22 cellular contexts compared by ENCODE assay signal in the genomic region with DNA sequence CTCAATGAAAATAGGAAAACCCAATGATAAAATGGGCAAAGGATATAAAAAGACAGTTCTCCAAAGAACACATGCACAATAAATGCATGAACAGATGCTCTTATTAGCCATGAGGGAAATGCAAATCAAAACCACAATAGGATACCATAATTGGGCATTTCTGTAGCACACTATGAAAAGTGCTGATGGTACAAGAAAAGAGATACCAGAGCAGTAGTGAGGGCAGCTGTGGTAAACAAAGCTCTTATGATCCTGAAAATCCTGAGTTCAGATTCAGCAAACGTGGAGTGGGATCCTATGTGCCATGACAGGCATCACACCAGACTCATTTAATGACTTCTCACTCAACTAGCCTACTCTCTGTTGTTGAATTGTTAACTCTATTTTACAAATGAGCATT.
"Had no signal": no experiment of that assay in that cellular context is flagged by ENCODE, and none has a peak within 500 bp of the region (broad histone marks: within the 10 kb centered on the region; RNA-seq: fewer than 3 reads in every experiment).

No MANE protein-coding gene starts in this region.

- H3K9me3 ChIP-seq: adrenal gland, SJSA1 had no signal

- H3K36me3 ChIP-seq: adrenal gland, SJSA1 had no signal

- H3K27me3 ChIP-seq: adrenal gland, SJSA1 had no signal

- H3K9me3 Mint-ChIP-seq: activated CD8-positive, alpha-beta T cell treated with anti-CD3 and anti-CD28 coated beads for 36 hours; activated naive CD4-positive, alpha-beta T cell treated with anti-CD3 and anti-CD28 coated beads, Interleukin-2, amount 10 ng/mL, durations not matched to agents 7 days and 5 days; activated naive CD8-positive, alpha-beta T cell treated with anti-CD3 and anti-CD28 coated beads, Interleukin-2, amount 10 ng/mL, durations not matched to agents 7 days and 5 days; activated T-cell treated with anti-CD3 and anti-CD28 coated beads, Interleukin-2, amount 50 U/mL, for 72 hours; activated T-helper 2 cell treated with anti-CD3 and anti-CD28 coated beads, Interferon-gamma antibody, Interleukin-2, Interleukin-4, amounts not matched to agents 10 μg/mL and 5 μg/mL and 100 μg/mL, durations not matched to agents 14 hours and 24 hours and 36 hours; T-helper 1 cell treated with Interleukin-12 subunit alpha and Interleukin-12 subunit beta and Interleukin-4 antibody, amounts not matched to agents 30 μg/mL and 1 μg/mL, for 36 hours had no signal

- H3K36me3 Mint-ChIP-seq: activated naive CD4-positive, alpha-beta T cell treated with anti-CD3 and anti-CD28 coated beads, Interleukin-2, amount 10 ng/mL, durations not matched to agents 7 days and 5 days; activated naive CD8-positive, alpha-beta T cell treated with anti-CD3 and anti-CD28 coated beads, Interleukin-2, amount 10 ng/mL, durations not matched to agents 7 days and 5 days had no signal

- H3K4me1 ChIP-seq: adrenal gland, SJSA1 had no signal

- H3K27ac Mint-ChIP-seq: activated CD8-positive, alpha-beta T cell treated with anti-CD3 and anti-CD28 coated beads for 36 hours; activated naive CD4-positive, alpha-beta T cell treated with anti-CD3 and anti-CD28 coated beads, Interleukin-2, amount 10 ng/mL, durations not matched to agents 7 days and 5 days; activated naive CD8-positive, alpha-beta T cell treated with anti-CD3 and anti-CD28 coated beads, Interleukin-2, amount 10 ng/mL, durations not matched to agents 7 days and 5 days; activated T-cell treated with anti-CD3 and anti-CD28 coated beads, Interleukin-2, amount 50 U/mL, for 72 hours; activated T-helper 2 cell treated with anti-CD3 and anti-CD28 coated beads, Interferon-gamma antibody, Interleukin-2, Interleukin-4, amounts not matched to agents 10 μg/mL and 5 μg/mL and 100 μg/mL, durations not matched to agents 14 hours and 24 hours and 36 hours; T-helper 1 cell treated with Interleukin-12 subunit alpha and Interleukin-12 subunit beta and Interleukin-4 antibody, amounts not matched to agents 30 μg/mL and 1 μg/mL, for 36 hours had no signal

- ATAC-seq: activated CD4-positive, CD25-positive, alpha-beta regulatory T cell treated with anti-CD3 and anti-CD28 coated beads, Interleukin-2, amount 50 U/mL, for 24 hours; activated CD8-positive, alpha-beta T cell treated with anti-CD3 and anti-CD28 coated beads for 36 hours; activated T-cell treated with anti-CD3 and anti-CD28 coated beads, Interleukin-2, amount 50 U/mL, for 72 hours; PC-3 had no signal

- H3K27ac ChIP-seq: adrenal gland, SJSA1 had no signal

- DNase-seq: activated CD4-positive, alpha-beta T cell treated with anti-CD3 and anti-CD28 coated beads for 4 hours; activated CD8-positive, alpha-beta memory T cell treated with anti-CD3 and anti-CD28 coated beads, Interleukin-2, amount 50 U/mL, for 4 hours; activated CD8-positive, alpha-beta T cell treated with anti-CD3 and anti-CD28 coated beads for 36 hours; activated gamma-delta T cell treated with Interleukin-2 at 50 U/mL for 16 hours; activated naive CD4-positive, alpha-beta T cell treated with anti-CD3 and anti-CD28 coated beads, Interleukin-2, amount 10 ng/mL, durations not matched to agents 7 days and 5 days; activated naive CD8-positive, alpha-beta T cell treated with anti-CD3 and anti-CD28 coated beads, Interleukin-2, amount 10 ng/mL, durations not matched to agents 7 days and 5 days; activated T-cell treated with anti-CD3 and anti-CD28 coated beads, Interleukin-2, amount 50 U/mL, for 72 hours; adrenal gland; anterior cingulate cortex; cerebellar nuclear complex; Karpas-422; NCI-H1092; NCI-H1417; NCI-H2029 treated with DMSO at 0.1 percent for 48 hours; NCI-H446 treated with DMSO at 0.1 percent for 48 hours; NCI-H524 treated with DMSO at 0.1 percent for 48 hours; PC-3; SHP77 had no signal

- H3K4me3 ChIP-seq: adrenal gland, SJSA1 had no signal
